In genomic region chr10:107813396-107813795, GRCh38 we compare ENCODE assay signal across 32 cellular contexts.
"Had no signal": no experiment of that assay in that cellular context is flagged by ENCODE, and none has a peak within 500 bp of the region (broad histone marks: within the 10 kb centered on the region; RNA-seq: fewer than 3 reads in every experiment).

No MANE protein-coding gene starts in this region.

- H3K9me3 Mint-ChIP-seq: brain, WTC11 had no signal

- H3K4me3 ChIP-seq: SJCRH30, SK-N-MC had no signal

- DNase-seq: activated CD4-positive, alpha-beta memory T cell treated with anti-CD3 and anti-CD28 coated beads for 36 hours; activated CD4-positive, alpha-beta T cell treated with anti-CD3 and anti-CD28 coated beads for 4 hours; activated CD4-positive, alpha-beta T cell treated with anti-CD3 and anti-CD28 coated beads, Interleukin-2, amount 50 U/mL, for 1 hour; activated CD4-positive, CD25-positive, alpha-beta regulatory T cell treated with anti-CD3 and anti-CD28 coated beads, Interleukin-2, amount 50 U/mL, for 72 hours; activated CD8-positive, alpha-beta memory T cell treated with anti-CD3 and anti-CD28 coated beads, Interleukin-2, amount 50 U/mL, for 4 hours; activated effector memory CD4-positive, alpha-beta T cell treated with Interleukin-2 at 50 U/mL for 16 hours; activated naive CD4-positive, alpha-beta T cell treated with anti-CD3 and anti-CD28 coated beads, Interleukin-2, amount 10 ng/mL, durations not matched to agents 7 days and 5 days; activated naive CD8-positive, alpha-beta T cell treated with anti-CD3 and anti-CD28 coated beads, Interleukin-2, amount 50 U/mL, for 24 hours; activated T-cell treated with anti-CD3 and anti-CD28 coated beads for 4 hours; activated T-cell treated with anti-CD3 and anti-CD28 coated beads, Interleukin-2, amount 50 U/mL, for 4 hours; anterior cingulate cortex; caudate nucleus; NCI-H1092 treated with DMSO at 0.1 percent for 48 hours; NCI-H1417; NCI-H146; NCI-H187; NCI-H2029 treated with DMSO at 0.1 percent for 48 hours; NCI-H2107; NCI-H2171; NCI-H510A; NCI-H526; NCI-H774; SHP77; SJCRH30 had no signal

- H3K27me3 ChIP-seq: SJCRH30 had no signal

- H3K9me3 ChIP-seq: SJCRH30 had no signal

- FAIRE-seq: bronchial epithelial cell, TTC549 had no signal

- H3K4me3 Mint-ChIP-seq: activated CD4-positive, alpha-beta memory T cell treated with anti-CD3 and anti-CD28 coated beads for 36 hours; activated naive CD4-positive, alpha-beta T cell treated with anti-CD3 and anti-CD28 coated beads, Interleukin-2, amount 10 ng/mL, durations not matched to agents 7 days and 5 days; activated naive CD8-positive, alpha-beta T cell; activated naive CD8-positive, alpha-beta T cell treated with anti-CD3 and anti-CD28 coated beads, Interleukin-2, amount 50 U/mL, for 24 hours; activated T-cell treated with anti-CD3 and anti-CD28 coated beads, Interleukin-2, amount 50 U/mL, for 4 hours; T-helper 1 cell treated with Interleukin-12 subunit alpha and Interleukin-12 subunit beta and Interleukin-4 antibody, amounts not matched to agents 30 μg/mL and 1 μg/mL, for 36 hours; T-helper 2 cell treated with Interferon-gamma antibody and Interleukin-4, amounts not matched to agents 5 μg/mL and 100 μg/mL, for 36 hours; WTC11 had no signal

- H3K27ac ChIP-seq: SJCRH30, SK-N-MC had no signal

- H3K36me3 Mint-ChIP-seq: activated CD4-positive, alpha-beta memory T cell treated with anti-CD3 and anti-CD28 coated beads for 36 hours; activated naive CD4-positive, alpha-beta T cell treated with anti-CD3 and anti-CD28 coated beads, Interleukin-2, amount 10 ng/mL, durations not matched to agents 7 days and 5 days; activated naive CD8-positive, alpha-beta T cell; brain; WTC11 had no signal

- H3K4me1 ChIP-seq: SJCRH30 had no signal

- H3K27me3 Mint-ChIP-seq: activated CD4-positive, alpha-beta memory T cell treated with anti-CD3 and anti-CD28 coated beads for 36 hours; activated naive CD4-positive, alpha-beta T cell treated with anti-CD3 and anti-CD28 coated beads, Interleukin-2, amount 10 ng/mL, durations not matched to agents 7 days and 5 days; activated naive CD8-positive, alpha-beta T cell; activated naive CD8-positive, alpha-beta T cell treated with anti-CD3 and anti-CD28 coated beads, Interleukin-2, amount 50 U/mL, for 24 hours had no signal

- H3K4me1 Mint-ChIP-seq: activated naive CD4-positive, alpha-beta T cell treated with anti-CD3 and anti-CD28 coated beads, Interleukin-2, amount 10 ng/mL, durations not matched to agents 7 days and 5 days; activated naive CD8-positive, alpha-beta T cell treated with anti-CD3 and anti-CD28 coated beads, Interleukin-2, amount 50 U/mL, for 24 hours had no signal

- H3K36me3 ChIP-seq: SJCRH30 had no signal

- H3K27ac Mint-ChIP-seq: activated CD4-positive, alpha-beta memory T cell treated with anti-CD3 and anti-CD28 coated beads for 36 hours; activated naive CD4-positive, alpha-beta T cell treated with anti-CD3 and anti-CD28 coated beads, Interleukin-2, amount 10 ng/mL, durations not matched to agents 7 days and 5 days; activated naive CD8-positive, alpha-beta T cell; activated naive CD8-positive, alpha-beta T cell treated with anti-CD3 and anti-CD28 coated beads, Interleukin-2, amount 50 U/mL, for 24 hours; T-helper 1 cell treated with Interleukin-12 subunit alpha and Interleukin-12 subunit beta and Interleukin-4 antibody, amounts not matched to agents 30 μg/mL and 1 μg/mL, for 36 hours; T-helper 2 cell treated with Interferon-gamma antibody and Interleukin-4, amounts not matched to agents 5 μg/mL and 100 μg/mL, for 36 hours; WTC11 had no signal
